In the genomic region with DNA sequence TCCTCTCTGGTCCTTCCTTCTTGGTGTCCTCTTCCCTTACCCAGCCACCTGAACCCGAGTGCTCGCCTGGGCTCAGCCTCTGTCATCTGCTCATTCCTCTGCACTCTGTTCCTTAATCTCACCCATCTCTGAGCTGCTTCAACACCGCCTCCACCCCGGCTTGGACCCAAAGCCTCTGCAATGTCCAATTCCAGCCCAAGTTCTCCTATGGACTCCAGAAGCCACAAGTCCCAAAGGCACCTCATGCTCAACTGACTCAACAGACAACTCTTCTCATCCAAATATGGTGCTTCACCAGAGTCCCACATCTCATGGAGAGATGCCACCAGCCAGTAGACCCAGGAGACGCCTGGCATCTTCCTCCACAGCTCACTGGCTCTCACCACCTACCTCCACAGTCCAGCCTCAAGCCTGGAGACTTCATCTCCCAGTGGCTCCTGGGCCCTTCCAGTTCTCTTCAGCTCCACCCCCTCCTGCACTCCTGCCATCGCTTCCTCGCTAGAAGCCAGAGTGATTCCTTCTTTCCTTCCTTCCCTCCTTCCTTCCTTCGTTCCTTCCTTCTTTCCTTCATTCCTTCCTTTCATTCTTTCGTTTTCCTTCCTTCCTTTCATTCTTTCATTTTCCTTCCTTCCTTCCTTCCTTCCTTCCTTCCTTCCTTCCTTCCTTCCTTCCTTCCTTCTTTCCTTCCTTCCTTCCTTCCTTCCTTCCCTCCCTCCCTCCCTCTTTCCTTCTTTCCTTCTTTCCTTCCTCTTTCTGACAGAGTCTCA, we compare ENCODE assay signal across 26 cellular contexts. TPM values are rescaled to one million over a fixed set of nuclear protein-coding genes. Genes with fewer than 3 reads are reported as not detected.
DNase-seq lines count a peak whose midpoint lies in the region; ATAC-seq, FAIRE-seq and TF ChIP-seq lines count a peak whose summit lies in the region.
"Had no signal": no experiment of that assay in that cellular context is flagged by ENCODE, and none has a peak within 500 bp of the region (broad histone marks: within the 10 kb centered on the region; RNA-seq: fewer than 3 reads in every experiment).

No MANE protein-coding gene starts in this region.

- H3K27me3 Mint-ChIP-seq in activated T-cell treated with anti-CD3 and anti-CD28 coated beads, Interleukin-2, amount 50 U/mL, for 72 hours (ENCODE audit: low read depth), result peaks cover 25% of the 10 kb centered on the region

- intact Hi-C loops in right cardiac atrium (cut with DNase I) (no loop called here), Right ventricle myocardium inferior (cut with DNase I) (no loop called here), K562 (cut with micrococcal nuclease) (no loop called here), posterior vena cava (cut with DNase I) (no loop called here)

- DNase-seq in right cardiac atrium (peak in 2 of 3 donors; percentile 53 to 60), Right ventricle myocardium inferior (ENCODE audit: missing footprints) (no peak), K562 (ENCODE audit: extremely low read depth in 1 of 4, low spot score in 3 of 4) (no peak), posterior vena cava (ENCODE audit: low spot score) (peak; percentile 91), coronary artery (ENCODE audit: low spot score) (no peak), NCI-H1930 (lab: John Stamatoyannopoulos, UW) (no peak)
- no peak for DNase-seq in activated T-cell treated with anti-CD3 and anti-CD28 coated beads, Interleukin-2, amount 50 U/mL, for 72 hours
- DNase-seq: CD4-positive, CD25-positive, alpha-beta regulatory T cell; DMS153; DND-41; GM23248; H7; Kasumi-1; NCI-H1092 treated with DMSO at 0.1 percent for 48 hours; NCI-H1436; NCI-H187 treated with DMSO at 0.1 percent for 48 hours; NCI-H2107; NCI-H524; NCI-H774; SJCRH30 had no signal

- H3K4me1 ChIP-seq in right cardiac atrium (ENCODE audit: control insufficient read depth, insufficient read depth, low read length) (no peaks in the 10 kb centered on the region), K562 (replicated peaks in 1 of 2; ENCODE audit: control insufficient read depth in 2 of 2, insufficient read depth in 2 of 2, low read length in 2 of 2) (no peaks in the 10 kb centered on the region)
- H3K4me1 ChIP-seq: SJCRH30 had no signal

- H3K9me3 Mint-ChIP-seq in activated T-cell treated with anti-CD3 and anti-CD28 coated beads, Interleukin-2, amount 50 U/mL, for 72 hours, result no peaks in the 10 kb centered on the region

- no peaks in the 10 kb centered on the region for H3K79me2 ChIP-seq in K562 (ENCODE audit: control insufficient read depth, insufficient read depth, low read length)

- H3K27ac ChIP-seq in right cardiac atrium (ENCODE audit: low read length), result no peak overlapping the region
- H3K27ac ChIP-seq in K562 (ENCODE audit: extremely low read depth, low read depth, low read length), result no peak overlapping the region
- peak overlapping the region in 1 of 2 donors; percentile 42 for H3K27ac ChIP-seq in coronary artery
- H3K27ac ChIP-seq: BLaER1, GM23248, HL-60, SJCRH30 had no signal

- no peak for TF ChIP-seq EP300 in K562 (IDR thresholded peaks at IDR 0.05; ENCODE audit: low read length)

- H3K36me3 Mint-ChIP-seq in activated T-cell treated with anti-CD3 and anti-CD28 coated beads, Interleukin-2, amount 50 U/mL, for 72 hours (ENCODE audit: insufficient read depth in 2 of 2), result no peaks in the 10 kb centered on the region
- H3K36me3 Mint-ChIP-seq: CD4-positive, CD25-positive, alpha-beta regulatory T cell had no signal

- H3K4me3 Mint-ChIP-seq in activated T-cell treated with anti-CD3 and anti-CD28 coated beads, Interleukin-2, amount 50 U/mL, for 72 hours, result no peak overlapping the region
- H3K4me3 Mint-ChIP-seq: CD4-positive, CD25-positive, alpha-beta regulatory T cell had no signal

- H3K9ac ChIP-seq in K562 (ENCODE audit: insufficient read depth in 1 of 2, low read depth in 2 of 2, low read length in 2 of 2), result no peak overlapping the region
- H3K9ac ChIP-seq: BLaER1, GM23248 had no signal

- no peak overlapping the region for H2AFZ ChIP-seq in K562 (ENCODE audit: low read depth, low read length)
- H2AFZ ChIP-seq: GM23248 had no signal

- TF ChIP-seq POLR2A in K562 (conservative IDR thresholded peaks at IDR 0.05), result no peak

- no peak for FAIRE-seq in K562 (lab: Jason Lieb, UNC)
- FAIRE-seq: A204.1, RCC 7860 had no signal

- no peak for TF ChIP-seq RAD21 in K562 (CRISPR knock-in tag; conservative IDR thresholded peaks at IDR 0.05 in 1 of 2, IDR thresholded peaks at IDR 0.05 in 1 of 2)

- H3K9me1 ChIP-seq in K562 (ENCODE audit: control insufficient read depth, insufficient read depth, low read length), result peaks cover 4% of the 10 kb centered on the region

- no peaks in the 10 kb centered on the region for H3K9me3 ChIP-seq in right cardiac atrium (ENCODE audit: control insufficient read depth, low read length)
- H3K9me3 ChIP-seq in K562 (replicated peaks; ENCODE audit: control insufficient read depth, insufficient read depth, low read depth, low read length), result no peaks in the 10 kb centered on the region

- H3K4me1 Mint-ChIP-seq in activated T-cell treated with anti-CD3 and anti-CD28 coated beads, Interleukin-2, amount 50 U/mL, for 72 hours (ENCODE audit: low read depth), result no peaks in the 10 kb centered on the region
- H3K4me1 Mint-ChIP-seq: CD4-positive, CD25-positive, alpha-beta regulatory T cell had no signal

- no peaks in the 10 kb centered on the region for H3K27me3 ChIP-seq in right cardiac atrium (ENCODE audit: control insufficient read depth, insufficient read depth)
- H3K27me3 ChIP-seq in K562 (ENCODE audit: control insufficient read depth in 2 of 2, insufficient read depth in 2 of 2, low read length in 2 of 2), result peaks cover 23 to 46% of the 10 kb centered on the region in 2 experiments
- H3K27me3 ChIP-seq: BLaER1, SJCRH30 had no signal

- POLR2A ChIA-PET in K562 (lab: Yijun Ruan, JAX), result interaction anchor here (0.5 kb wide), 1 partner anchor 14 kb away, joined by 3 read pairs; no protein-coding TSS in a partner anchor

- no peaks in the 10 kb centered on the region for H3K36me3 ChIP-seq in K562 (ENCODE audit: control insufficient read depth, insufficient read depth, low read length)
- H3K36me3 ChIP-seq: BLaER1, SJCRH30 had no signal

- 80% methylated on average over 9 of the region's 9 CpGs for WGBS in right cardiac atrium
- WGBS in K562 (ENCODE audit: insufficient coverage, low coverage, missing lambda C conversion rate), result 1% methylated on average over 7 of the region's 9 CpGs

- CTCF ChIA-PET in K562 (lab: Yijun Ruan, JAX; ENCODE audit: low intra/inter-chr PET ratio), result no interaction called here

- peaks cover 4% of the 10 kb centered on the region for H4K20me1 ChIP-seq in K562 (replicated peaks; ENCODE audit: control insufficient read depth, insufficient read depth, low read length)
- H4K20me1 ChIP-seq: BLaER1 had no signal

- ATAC-seq in right cardiac atrium (peak; percentile 49 to 57), Right ventricle myocardium inferior (no peak), K562 (no peak)
- no peak for ATAC-seq in activated T-cell treated with anti-CD3 and anti-CD28 coated beads, Interleukin-2, amount 50 U/mL, for 72 hours (replicated peaks in 1 of 2)
- ATAC-seq: SK-N-SH treated with all-trans-retinoic acid at 6 μM for 48 hours had no signal

- H3K27ac Mint-ChIP-seq in activated T-cell treated with anti-CD3 and anti-CD28 coated beads, Interleukin-2, amount 50 U/mL, for 72 hours, result no peak overlapping the region
- H3K27ac Mint-ChIP-seq: CD4-positive, CD25-positive, alpha-beta regulatory T cell had no signal

- no peak overlapping the region for H3K4me2 ChIP-seq in K562 (ENCODE audit: insufficient read depth, low read length)
- H3K4me2 ChIP-seq: BLaER1 had no signal

- H3K4me3 ChIP-seq in right cardiac atrium (ENCODE audit: low read length) (no peak overlapping the region), K562 (no peak overlapping the region), coronary artery (no peak overlapping the region)
- H3K4me3 ChIP-seq: BLaER1, GM23248, SJCRH30 had no signal

- no TSS peak for BruUV-seq in K562 (replicated peaks; lab: Mats Ljungman, UMichigan)

- TF ChIP-seq CTCF in K562 (IDR thresholded peaks at IDR 0.05 in 2 of 3, conservative IDR thresholded peaks at IDR 0.05 in 1 of 3; ENCODE audit: insufficient read depth in 2 of 3, low read depth in 1 of 3, low read length in 3 of 3), result no peak
- TF ChIP-seq CTCF in coronary artery (IDR thresholded peaks at IDR 0.05), result no peak

- in situ Hi-C loops in K562 (cut with MboI), result no loop called here

RNA-seq across cellular contexts. Expression of a gene that starts 40.9 kb away (rescaled TPM):
- total RNA-seq in right cardiac atrium (1 to 10 TPM in 1 of 4 donors, under 1 TPM in 2, not detected in 1; 0.60 to 1.1 (median 0.82) TPM), Right ventricle myocardium inferior (0.19 TPM), K562 (2014; rRNA removed) (not detected in 2 replicates), K562 (2014; rRNA removed; fragmentation: Illumina TruSeq; extraction: Trizol) (not detected in 2 replicates), K562 (2015; rRNA removed; fragmentation: Illumina TruSeq; extraction: Trizol) (not detected in 2 replicates), K562 (2021) (0.13 TPM in 1 of 2 replicates, not detected in the other), posterior vena cava (under 1 TPM; 0.52 to 0.65 TPM)
- polyA plus RNA-seq in right cardiac atrium (1.2 TPM), K562 (2011; rRNA removed) (not detected in 2 replicates), K562 (2014; fragmentation: Illumina TruSeq; extraction: Trizol) (not detected in 2 replicates), K562 (2014; fragmentation: Nextera tagmentation; extraction: Ambion mirVana) (not detected), K562 (2014; rRNA removed) (not detected in 2 replicates)
- not detected in 2 replicates for total RNA-seq in K562 (2011; cell fraction: chromatin; rRNA removed; ENCODE audit: low replicate concordance)
- total RNA-seq in K562 (2011; cell fraction: nucleolus; rRNA removed), result not detected in 2 replicates
- total RNA-seq in K562 (2011; cell fraction: nucleoplasm; rRNA removed), result not detected in 2 replicates
- polyA plus RNA-seq in K562 (2011; cell fraction: cytosol; rRNA removed), result not detected in 2 replicates
- not detected in 2 replicates for polyA plus RNA-seq in K562 (2011; cell fraction: nucleus; rRNA removed)
- polyA plus RNA-seq in K562 (2012), result 0.34 and 0.64 TPM in 2 replicates
- not detected in 2 replicates for polyA minus RNA-seq in K562 (2011; rRNA and poly(A)+ RNA removed)
- not detected in 2 replicates for polyA minus RNA-seq in K562 (2011; cell fraction: cytosol; rRNA and poly(A)+ RNA removed)
- polyA minus RNA-seq in K562 (2011; cell fraction: nucleus; rRNA and poly(A)+ RNA removed), result not detected in 2 replicates
- total RNA-seq in activated T-cell treated with anti-CD3 and anti-CD28 coated beads, Interleukin-2, amount 50 U/mL, for 72 hours, result under 1 TPM; 0.19 to 0.93 TPM
- total RNA-seq: CD4-positive, CD25-positive, alpha-beta regulatory T cell; GM23248; M059J; SJCRH30 had no signal
- polyA plus RNA-seq: CD4-positive, CD25-positive, alpha-beta regulatory T cell had no signal

RNA-seq across cellular contexts. Expression of a gene that starts 47.6 kb away (rescaled TPM):
- total RNA-seq in right cardiac atrium (100 to 1,000 TPM in 1 of 4 donors, 10 to 100 TPM in 3; 87.4 to 103 (median 93.3) TPM), Right ventricle myocardium inferior (92.1 TPM), K562 (2014; rRNA removed) (20.6 and 24.2 TPM in 2 replicates), K562 (2014; rRNA removed; fragmentation: Illumina TruSeq; extraction: Trizol) (19.6 and 21.0 TPM in 2 replicates), K562 (2015; rRNA removed; fragmentation: Illumina TruSeq; extraction: Trizol) (26.4 and 27.6 TPM in 2 replicates), K562 (2021) (30.1 and 34.0 TPM in 2 replicates), posterior vena cava (10 to 100 TPM; 48.1 to 55.4 TPM)
- polyA plus RNA-seq in right cardiac atrium (97.9 TPM), K562 (2011; rRNA removed) (29.6 and 41.5 TPM in 2 replicates), K562 (2014; fragmentation: Illumina TruSeq; extraction: Trizol) (31.5 and 31.9 TPM in 2 replicates), K562 (2014; fragmentation: Nextera tagmentation; extraction: Ambion mirVana) (10 to 100 TPM; 16.9 to 17.3 TPM), K562 (2014; rRNA removed) (37.1 and 38.9 TPM in 2 replicates)
- total RNA-seq in K562 (2011; cell fraction: chromatin; rRNA removed; ENCODE audit: low replicate concordance), result 43.7 and 53.8 TPM in 2 replicates
- 36.5 and 40.0 TPM in 2 replicates for total RNA-seq in K562 (2011; cell fraction: nucleolus; rRNA removed)
- 62.1 and 86.8 TPM in 2 replicates for total RNA-seq in K562 (2011; cell fraction: nucleoplasm; rRNA removed)
- polyA plus RNA-seq in K562 (2011; cell fraction: cytosol; rRNA removed), result 47.2 and 47.4 TPM in 2 replicates
- 31.4 and 37.8 TPM in 2 replicates for polyA plus RNA-seq in K562 (2011; cell fraction: nucleus; rRNA removed)
- polyA plus RNA-seq in K562 (2012), result 25.2 and 30.6 TPM in 2 replicates
- polyA minus RNA-seq in K562 (2011; rRNA and poly(A)+ RNA removed), result 23.6 and 40.0 TPM in 2 replicates
- 11.2 and 17.5 TPM in 2 replicates for polyA minus RNA-seq in K562 (2011; cell fraction: cytosol; rRNA and poly(A)+ RNA removed)
- polyA minus RNA-seq in K562 (2011; cell fraction: nucleus; rRNA and poly(A)+ RNA removed), result 9.4 and 10.1 TPM in 2 replicates
- 10 to 100 TPM; 35.5 to 39.2 TPM for total RNA-seq in activated T-cell treated with anti-CD3 and anti-CD28 coated beads, Interleukin-2, amount 50 U/mL, for 72 hours

Comparison
In these comparisons a context has a peak if more than half of its experiments do, and no peak if none do; other contexts are left out.
1. ATAC-seq: peak in right cardiac atrium (2 of 2); none in Right ventricle myocardium inferior (single experiment), K562 (single experiment) and activated T-cell treated with anti-CD3 and anti-CD28 coated beads, Interleukin-2, amount 50 U/mL, for 72 hours (0 of 2).
2. DNase-seq: peak in right cardiac atrium (2 of 3) and posterior vena cava (single experiment); none in Right ventricle myocardium inferior (single experiment), K562 (0 of 4), activated T-cell treated with anti-CD3 and anti-CD28 coated beads, Interleukin-2, amount 50 U/mL, for 72 hours (0 of 2), coronary artery (single experiment) and NCI-H1930 (0 of 2).